8 cellular contexts compared by ENCODE assay signal in the genomic region with DNA sequence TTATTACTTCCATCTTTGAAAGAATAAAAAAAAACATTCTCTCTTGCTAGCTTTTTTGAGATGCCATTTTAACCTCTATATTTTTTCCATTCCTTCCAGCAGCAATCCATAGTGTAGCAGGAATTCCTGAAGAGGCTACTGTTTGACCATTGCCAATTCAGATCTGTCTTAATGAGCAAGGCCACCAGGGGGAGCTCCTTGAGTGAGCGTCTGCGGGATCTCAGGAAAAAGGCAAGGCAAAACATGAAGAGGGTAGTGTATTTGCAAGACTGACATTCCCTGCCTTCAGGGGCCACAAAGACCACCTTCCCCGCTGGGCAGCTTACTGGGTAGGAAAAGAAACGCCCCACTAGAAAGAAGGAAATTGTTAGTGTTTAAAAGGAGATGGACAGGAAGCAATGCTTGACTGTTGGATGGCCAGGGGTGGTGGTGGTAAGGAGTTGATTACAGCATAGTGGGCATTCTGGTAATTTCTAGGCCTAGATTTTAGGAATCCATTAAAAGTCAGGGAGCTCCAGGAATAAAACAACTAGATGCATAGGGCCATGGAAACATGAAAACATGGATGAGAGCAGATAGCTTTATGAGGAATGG.
A peak's percentile ranks its signal among the peaks of the same experiment; 100 is the strongest.
DNase-seq lines count a peak whose midpoint lies in the region; ATAC-seq and TF ChIP-seq lines count a peak whose summit lies in the region.

No MANE protein-coding gene starts in this region.

- no peaks in the 10 kb centered on the region for H3K4me1 ChIP-seq in prostate gland (replicated peaks)

- no peaks in the 10 kb centered on the region for H3K27me3 ChIP-seq in prostate gland (replicated peaks; ENCODE audit: insufficient read depth)

- peak; percentile 92 for TF ChIP-seq CTCF in glutamatergic neuron (IDR thresholded peaks at IDR 0.05; ENCODE audit: partially characterized antibody, unreplicated experiment)
- TF ChIP-seq CTCF in prostate gland (IDR thresholded peaks at IDR 0.05) = peak; percentile 22 to 54 (median 44)

- no peak overlapping the region for H3K4me3 Mint-ChIP-seq in activated T-cell treated with anti-CD3 and anti-CD28 coated beads, Interleukin-2, amount 50 U/mL, for 4 hours
- H3K4me3 Mint-ChIP-seq in glutamatergic neuron (ENCODE audit: unreplicated experiment) = no peak overlapping the region

- no peak overlapping the region for H3K4me3 ChIP-seq in prostate gland

- no peak overlapping the region for H3K27ac ChIP-seq in prostate gland

- DNase-seq in A172 (ENCODE audit: low spot score) = peak; percentile 56
- DNase-seq in ELF-1 (ENCODE audit: low read depth, low spot score) = peak; percentile 92
- DNase-seq in NCI-H345 (lab: John Stamatoyannopoulos, UW) = peak; percentile 42
- peak; percentile 11 for DNase-seq in activated T-cell treated with anti-CD3 and anti-CD28 coated beads, Interleukin-2, amount 50 U/mL, for 4 hours
- DNase-seq in glutamatergic neuron = peak; percentile 87
- peak; percentile 12 for DNase-seq in prostate gland (ENCODE audit: low spot score)

- no peaks in the 10 kb centered on the region for H3K9me3 ChIP-seq in prostate gland

- TF ChIP-seq POLR2A in prostate gland (IDR thresholded peaks at IDR 0.05) (no peak), GM18505 (IDR thresholded peaks at IDR 0.05; ENCODE audit: borderline replicate concordance, extremely low read depth, insufficient read depth, insufficient read length) (no peak)

- intact Hi-C loops in prostate gland (cut with DNase I) = no loop called here

- no peaks in the 10 kb centered on the region for H3K4me1 Mint-ChIP-seq in activated T-cell treated with anti-CD3 and anti-CD28 coated beads, Interleukin-2, amount 50 U/mL, for 4 hours (ENCODE audit: low read depth)
- H3K4me1 Mint-ChIP-seq in glutamatergic neuron (ENCODE audit: low read depth, unreplicated experiment) = peaks cover 8% of the 10 kb centered on the region

- ATAC-seq in HG02610 (IDR thresholded peaks at IDR 0.05; ENCODE audit: unreplicated experiment) (peak; percentile 82), GM18505 (IDR thresholded peaks at IDR 0.05; ENCODE audit: unreplicated experiment) (no peak)
- no peak for ATAC-seq in activated T-cell treated with anti-CD3 and anti-CD28 coated beads, Interleukin-2, amount 50 U/mL, for 4 hours

- H3K36me3 ChIP-seq in prostate gland = no peaks in the 10 kb centered on the region

- no peak overlapping the region for H3K27ac Mint-ChIP-seq in glutamatergic neuron (ENCODE audit: unreplicated experiment)

- H3K27me3 Mint-ChIP-seq in activated T-cell treated with anti-CD3 and anti-CD28 coated beads, Interleukin-2, amount 50 U/mL, for 4 hours (ENCODE audit: low read depth) = no peaks in the 10 kb centered on the region
- H3K27me3 Mint-ChIP-seq in glutamatergic neuron (ENCODE audit: unreplicated experiment) = no peaks in the 10 kb centered on the region

- 30% methylated on average over 4 of the region's 4 CpGs for WGBS in prostate gland

- H3K36me3 Mint-ChIP-seq in activated T-cell treated with anti-CD3 and anti-CD28 coated beads, Interleukin-2, amount 50 U/mL, for 4 hours (ENCODE audit: insufficient read depth) = no peaks in the 10 kb centered on the region
- peaks cover under 1% of the 10 kb centered on the region for H3K36me3 Mint-ChIP-seq in glutamatergic neuron (ENCODE audit: unreplicated experiment)

- H3K9me3 Mint-ChIP-seq in activated T-cell treated with anti-CD3 and anti-CD28 coated beads, Interleukin-2, amount 50 U/mL, for 4 hours = peaks cover under 1% of the 10 kb centered on the region
- H3K9me3 Mint-ChIP-seq in glutamatergic neuron (ENCODE audit: unreplicated experiment) = peaks cover 6% of the 10 kb centered on the region

Comparison
In these comparisons a context has a peak if more than half of its experiments do, and no peak if none do; other contexts are left out.
1. DNase-seq: peak in every context shown above with its lines; median percentile 92 in ELF-1; 87 in glutamatergic neuron; 56 in A172; 42 in NCI-H345; 12 in prostate gland; 11 in activated T-cell treated with anti-CD3 and anti-CD28 coated beads, Interleukin-2, amount 50 U/mL, for 4 hours.